In genomic region chr20:53917145-53918009, GRCh38 we compare ENCODE assay signal across 8 cellular contexts.
DNase-seq lines count a peak whose midpoint lies in the region; ATAC-seq and TF ChIP-seq lines count a peak whose summit lies in the region.

No MANE protein-coding gene starts in this region.

- H3K9me2 ChIP-seq in PC-9 (ENCODE audit: insufficient read depth): no peaks in the 10 kb centered on the region

- no peaks in the 10 kb centered on the region for H3K36me3 Mint-ChIP-seq in neural crest cell (ENCODE audit: low read depth)

- ATAC-seq in GM18502 (IDR thresholded peaks at IDR 0.05; ENCODE audit: poor library complexity, unreplicated experiment): peak; percentile 79
- ATAC-seq in HG02588 (IDR thresholded peaks at IDR 0.05; ENCODE audit: unreplicated experiment): peak; percentile 78

- no peak overlapping the region for H3K4me3 ChIP-seq in PC-9

- H3K27me3 Mint-ChIP-seq in neural crest cell (ENCODE audit: low read depth): no peaks in the 10 kb centered on the region

- CTCF ChIA-PET in PC-9 (lab: Charles Lee): interaction anchor here (1.3 to 1.8 kb wide), 3 partner anchors 17 to 338 kb away, joined by 3 to 5 read pairs (median 4); no protein-coding TSS in a partner anchor

- H3K4me2 ChIP-seq in PC-9: peak overlapping the region; percentile 87

- no peaks in the 10 kb centered on the region for H4K20me1 ChIP-seq in PC-9 (ENCODE audit: insufficient read depth)

- no peaks in the 10 kb centered on the region for H3K9me3 Mint-ChIP-seq in neural crest cell

- H3F3A ChIP-seq in PC-9 (ENCODE audit: insufficient read depth, low read depth): peaks cover 24% of the 10 kb centered on the region; the same call in 1 of the 2 replicates

- TSS peak; percentile 15 for BruUV-seq in PC-9 (replicated peaks; lab: Mats Ljungman, UMichigan)

- H3K36me3 ChIP-seq in PC-9 (ENCODE audit: low read depth): no peaks in the 10 kb centered on the region

- TF ChIP-seq CTCF in PC-9 (conservative IDR thresholded peaks at IDR 0.05) (no peak), neural crest cell (conservative IDR thresholded peaks at IDR 0.05) (no peak)

- DNase-seq in PC-9: peak; percentile 29 to 79
- no peak for DNase-seq in epithelial cell of prostate (ENCODE audit: low read depth, low spot score)
- DNase-seq in neural crest cell (ENCODE audit: low read depth, low spot score): no peak
- no peak for DNase-seq in MV-4-11 (lab: John Stamatoyannopoulos, UW)
- DNase-seq in activated CD4-positive, alpha-beta T cell treated with anti-CD3 and anti-CD28 coated beads for 1 hour: no peak
- DNase-seq in NCI-H128 (lab: John Stamatoyannopoulos, UW; ENCODE audit: unreplicated experiment): no peak

- no peaks in the 10 kb centered on the region for H3K79me2 ChIP-seq in PC-9 (ENCODE audit: low read depth)

- POLR2A ChIA-PET in PC-9 (lab: Charles Lee; ENCODE audit: unreplicated experiment): interaction anchor here (0.6 to 0.7 kb wide), 3 partner anchors 13 to 275 kb away, joined by 3 to 8 read pairs (median 4); no protein-coding TSS in a partner anchor

- intact Hi-C loops in PC-9 (cut with micrococcal nuclease; ENCODE audit: unreplicated experiment): loop anchor here (5.0 kb wide), 2 partner anchors 145 to 325 kb away; partner anchors contain the start of gene ZNF217

- no peak overlapping the region for H3K27ac Mint-ChIP-seq in neural crest cell (ENCODE audit: unreplicated experiment)

- H3K4me1 ChIP-seq in PC-9 (replicated peaks; ENCODE audit: insufficient read depth): peaks cover 58% of the 10 kb centered on the region

- no peaks in the 10 kb centered on the region for H3K27me3 ChIP-seq in PC-9 (ENCODE audit: insufficient read depth, low read depth)

- H3K9me3 ChIP-seq in PC-9 (ENCODE audit: insufficient read depth, low read depth): no peaks in the 10 kb centered on the region

- H3K4me1 Mint-ChIP-seq in neural crest cell: peaks cover 43% of the 10 kb centered on the region

- H3K27ac ChIP-seq in PC-9 (peak overlapping the region; percentile 93), epithelial cell of prostate (peak overlapping the region; percentile 63)

- no peak overlapping the region; the same call in 1 of the 2 replicates for H2AFZ ChIP-seq in PC-9

- peak overlapping the region; percentile 14 for H3K4me3 Mint-ChIP-seq in neural crest cell

Comparison
In these comparisons a context has a peak if more than half of its experiments do, and no peak if none do; other contexts are left out.
1. DNase-seq: peak in PC-9 (2 of 2); none in epithelial cell of prostate (single experiment), neural crest cell (single experiment), MV-4-11 (single experiment), activated CD4-positive, alpha-beta T cell treated with anti-CD3 and anti-CD28 coated beads for 1 hour (single experiment) and NCI-H128 (single experiment).